Comparison of ENCODE assay signal across 10 cellular contexts in genomic region chr17:43755389-43755875, GRCh38. TPM values are rescaled to one million over a fixed set of nuclear protein-coding genes. Genes with fewer than 3 reads are reported as not detected.
A peak's percentile ranks its signal among the peaks of the same experiment; 100 is the strongest.
DNase-seq lines count a peak whose midpoint lies in the region; ATAC-seq and TF ChIP-seq lines count a peak whose summit lies in the region.
"Had no signal": no experiment of that assay in that cellular context is flagged by ENCODE, and none has a peak within 500 bp of the region (broad histone marks: within the 10 kb centered on the region; RNA-seq: fewer than 3 reads in every experiment).

No MANE protein-coding gene starts in this region.

- H3K27me3 Mint-ChIP-seq in WTC11 (ENCODE audit: low read depth), result peaks cover 29% of the 10 kb centered on the region

- TF ChIP-seq CTCF in WTC11 (IDR thresholded peaks at IDR 0.05) (no peak), sigmoid colon (IDR thresholded peaks at IDR 0.05) (no peak)

- peaks cover 34% of the 10 kb centered on the region for H3K4me1 Mint-ChIP-seq in WTC11

- no peak overlapping the region for H3K27ac ChIP-seq in right cardiac atrium (ENCODE audit: low read length)
- H3K27ac ChIP-seq in sigmoid colon, result no peak overlapping the region
- H3K27ac ChIP-seq: adrenal gland, SJCRH30 had no signal

- H3K36me3 ChIP-seq in sigmoid colon, result no peaks in the 10 kb centered on the region
- H3K36me3 ChIP-seq: adrenal gland, SJCRH30 had no signal

- ATAC-seq in WTC11 (peak; percentile 70), right cardiac atrium (peak; percentile 14 to 44), HG03135 (IDR thresholded peaks at IDR 0.05; ENCODE audit: unreplicated experiment) (no peak)

- TF ChIP-seq POLR2A in sigmoid colon (IDR thresholded peaks at IDR 0.05), result no peak

- intact Hi-C loops in right cardiac atrium (cut with DNase I), result loop anchor here in 3 of 4 donors (10.0 kb wide), 2 partner anchors 181 to 201 kb away; no protein-coding TSS in a partner anchor
- intact Hi-C loops in sigmoid colon (cut with DNase I), result no loop called here

- TF ChIP-seq EP300 in sigmoid colon (IDR thresholded peaks at IDR 0.05), result no peak

- no peaks in the 10 kb centered on the region for H3K9me3 Mint-ChIP-seq in WTC11

- H3K27me3 ChIP-seq in right cardiac atrium (ENCODE audit: control insufficient read depth, insufficient read depth) (no peaks in the 10 kb centered on the region), sigmoid colon (peaks cover 10 to 37% (median 29%) of the 10 kb centered on the region in 3 donors)
- H3K27me3 ChIP-seq: adrenal gland had no signal

- peak overlapping the region; percentile 55 for H3K4me3 Mint-ChIP-seq in WTC11

- POLR2A ChIA-PET in WTC11 (lab: Charles Lee), result interaction anchor here (0.8 to 1.7 kb wide), 4 partner anchors 11 to 225 kb away, joined by 3 to 4 read pairs (median 4); no protein-coding TSS in a partner anchor

- H3K27ac Mint-ChIP-seq in WTC11, result no peak overlapping the region

- peak; percentile 38 for DNase-seq in NCI-H2227 (lab: John Stamatoyannopoulos, UW; ENCODE audit: unreplicated experiment)
- no peak for DNase-seq in NCI-H2227 treated with DMSO at 0.1 percent for 48 hours (lab: John Stamatoyannopoulos, UW)
- DNase-seq in WTC11 (ENCODE audit: low spot score), result peak; percentile 78
- DNase-seq in right cardiac atrium, result peak in 2 of 3 donors; percentile 63 to 73
- DNase-seq in sigmoid colon, result peak; percentile 52
- DNase-seq in HK-2 (ENCODE audit: unreplicated experiment), result no peak
- DNase-seq in DMS153 treated with DMSO at 0.1 percent for 48 hours (lab: John Stamatoyannopoulos, UW; ENCODE audit: unreplicated experiment), result no peak
- DNase-seq: adrenal gland, SJCRH30 had no signal

- H3K9me3 ChIP-seq in right cardiac atrium (ENCODE audit: control insufficient read depth, low read length) (no peaks in the 10 kb centered on the region), sigmoid colon (no peaks in the 10 kb centered on the region)
- H3K9me3 ChIP-seq: adrenal gland, SJCRH30 had no signal

- CTCF ChIA-PET in WTC11 (lab: Charles Lee), result interaction anchor here (0.6 to 14.2 kb wide), 13 partner anchors 10 to 224 kb away, joined by 3 to 476 read pairs (median 7); no protein-coding TSS in a partner anchor

- WGBS in right cardiac atrium, result 7% methylated on average over 60 of the region's 60 CpGs
- WGBS in sigmoid colon, 2 donors, result 5 to 6% methylated on average over 60 of the region's 60 CpGs

- H3K36me3 Mint-ChIP-seq in WTC11, result no peaks in the 10 kb centered on the region

- H3K4me1 ChIP-seq in right cardiac atrium (ENCODE audit: control insufficient read depth, insufficient read depth, low read length), result peaks cover 3% of the 10 kb centered on the region
- H3K4me1 ChIP-seq in sigmoid colon, result peaks cover 0 to 10% (median 8%) of the 10 kb centered on the region in 4 donors
- H3K4me1 ChIP-seq: SJCRH30 had no signal

- no peak overlapping the region for H3K4me3 ChIP-seq in right cardiac atrium (ENCODE audit: low read length)
- peak overlapping the region in 1 of 4 donors; percentile 22 for H3K4me3 ChIP-seq in sigmoid colon
- H3K4me3 ChIP-seq: adrenal gland, SJCRH30 had no signal

TF ChIP-seq in WTC11, 78 proteins besides CTCF, POLR2A, EP300 and RAD21 (continues in another document):
- TF ChIP-seq MAX (CRISPR knock-in tag; IDR thresholded peaks at IDR 0.05) (peak; percentile 98), HMGXB4 (CRISPR knock-in tag; IDR thresholded peaks at IDR 0.05) (peak; percentile 89; the same call in 1 of the 2 replicates), ERG (CRISPR knock-in tag; IDR thresholded peaks at IDR 0.05) (no peak), GABPB1 (CRISPR knock-in tag; IDR thresholded peaks at IDR 0.05) (no peak), MYBL2 (CRISPR knock-in tag; IDR thresholded peaks at IDR 0.05) (peak; percentile 88), JUN (CRISPR knock-in tag; IDR thresholded peaks at IDR 0.05) (peak; percentile 90; the same call in 1 of the 2 replicates), ATF1 (CRISPR knock-in tag; IDR thresholded peaks at IDR 0.05) (0 out of 2 replicates have a peak, but pooled peaks have one; percentile 44), NR2C2 (CRISPR knock-in tag; IDR thresholded peaks at IDR 0.05) (no peak), ZBTB21 (CRISPR knock-in tag; IDR thresholded peaks at IDR 0.05; ENCODE audit: borderline replicate concordance) (0 out of 2 replicates have a peak, but pooled peaks have one; percentile 41), ZNF138 (CRISPR knock-in tag; conservative IDR thresholded peaks at IDR 0.05) (peak; percentile 89), ZNF423 (CRISPR knock-in tag; IDR thresholded peaks at IDR 0.05) (no peak), RELA (CRISPR knock-in tag; IDR thresholded peaks at IDR 0.05; ENCODE audit: borderline replicate concordance) (peak; percentile 71; the same call in 1 of the 2 replicates), FOXK1 (CRISPR knock-in tag; IDR thresholded peaks at IDR 0.05) (peak; percentile 91), ZNF396 (CRISPR knock-in tag; IDR thresholded peaks at IDR 0.05; ENCODE audit: borderline replicate concordance) (no peak), ZNF121 (CRISPR knock-in tag; IDR thresholded peaks at IDR 0.05) (peak; percentile 97), FOXP1 (CRISPR knock-in tag; IDR thresholded peaks at IDR 0.05; ENCODE audit: borderline replicate concordance) (peak; percentile 95), E2F4 (CRISPR knock-in tag; IDR thresholded peaks at IDR 0.05; ENCODE audit: borderline replicate concordance, low read depth) (peak; percentile 86)

RNA-seq across cellular contexts. Expression of gene SOST, which starts 3.2 kb away (rescaled TPM):
- total RNA-seq in WTC11 (2021) (0.07 to 0.25 TPM in 2 of 3 replicates, not detected in the other), right cardiac atrium (1 to 10 TPM in 1 of 4 donors, under 1 TPM in 2, not detected in 1; 0.29 to 2.0 (median 0.34) TPM), sigmoid colon (not detected)
- polyA plus RNA-seq in right cardiac atrium (1.6 TPM), sigmoid colon (not detected)
- total RNA-seq: adrenal gland, SJCRH30 had no signal
- polyA plus RNA-seq: adrenal gland had no signal

RNA-seq across cellular contexts. Expression of gene DUSP3, which starts 23.3 kb away (rescaled TPM):
- 28.4 to 31.5 TPM (median 30.0 TPM) in 3 replicates for total RNA-seq in WTC11 (2021)
- total RNA-seq in right cardiac atrium, result 100 to 1,000 TPM; 144 to 180 (median 154) TPM
- polyA plus RNA-seq in right cardiac atrium, result 137 TPM
- total RNA-seq in sigmoid colon, result 100 to 1,000 TPM in 3 of 4 donors, 10 to 100 TPM in 1; 70.4 to 140 (median 120) TPM
- 10 to 100 TPM; 32.3 to 57.1 (median 47.2) TPM for polyA plus RNA-seq in sigmoid colon

RNA-seq across cellular contexts. Expression of gene CFAP97D1, which starts 24.8 kb away (rescaled TPM):
- 0.09 to 0.14 TPM (median 0.13 TPM) in 3 replicates for total RNA-seq in WTC11 (2021)
- total RNA-seq in right cardiac atrium, result under 1 TPM in 1 of 4 donors, not detected in 3; 0.28 TPM
- 0.02 TPM for polyA plus RNA-seq in right cardiac atrium
- not detected for total RNA-seq in sigmoid colon
- not detected for polyA plus RNA-seq in sigmoid colon
- total RNA-seq: SJCRH30 had no signal
- polyA plus RNA-seq: adrenal gland had no signal

Comparison
In these comparisons a context has a peak if more than half of its experiments do, and no peak if none do; other contexts are left out.
1. DNase-seq: peak in NCI-H2227 (single experiment), WTC11 (single experiment), right cardiac atrium (2 of 3) and sigmoid colon (single experiment); none in NCI-H2227 treated with DMSO at 0.1 percent for 48 hours (single experiment), HK-2 (single experiment) and DMS153 treated with DMSO at 0.1 percent for 48 hours (single experiment).